1 cellular context compared by ENCODE assay signal in genomic region chr3:60954049-60954448, GRCh38.
TF ChIP-seq lines count a peak whose summit lies in the region.

No MANE protein-coding gene starts in this region.

TF ChIP-seq in HepG2, 621 proteins besides CTCF, POLR2A, EP300 and RAD21 (continued from another document):
- TF ChIP-seq ATF3 (CRISPR knock-in tag; IDR thresholded peaks at IDR 0.05), result no peak
